ENCODE assay signal across 1 cellular context in genomic region chr21:15455819-15456462, GRCh38.
TF ChIP-seq lines count a peak whose summit lies in the region.

No MANE protein-coding gene starts in this region.

TF ChIP-seq in HepG2, 621 proteins besides CTCF, POLR2A, EP300 and RAD21 (continued from another document and continues in another):
- no peak for TF ChIP-seq CERS6 (CRISPR knock-in tag; IDR thresholded peaks at IDR 0.05)
- TF ChIP-seq SCMH1 (CRISPR knock-in tag; IDR thresholded peaks at IDR 0.05; ENCODE audit: borderline replicate concordance) = no peak
- TF ChIP-seq, protein P1, sequence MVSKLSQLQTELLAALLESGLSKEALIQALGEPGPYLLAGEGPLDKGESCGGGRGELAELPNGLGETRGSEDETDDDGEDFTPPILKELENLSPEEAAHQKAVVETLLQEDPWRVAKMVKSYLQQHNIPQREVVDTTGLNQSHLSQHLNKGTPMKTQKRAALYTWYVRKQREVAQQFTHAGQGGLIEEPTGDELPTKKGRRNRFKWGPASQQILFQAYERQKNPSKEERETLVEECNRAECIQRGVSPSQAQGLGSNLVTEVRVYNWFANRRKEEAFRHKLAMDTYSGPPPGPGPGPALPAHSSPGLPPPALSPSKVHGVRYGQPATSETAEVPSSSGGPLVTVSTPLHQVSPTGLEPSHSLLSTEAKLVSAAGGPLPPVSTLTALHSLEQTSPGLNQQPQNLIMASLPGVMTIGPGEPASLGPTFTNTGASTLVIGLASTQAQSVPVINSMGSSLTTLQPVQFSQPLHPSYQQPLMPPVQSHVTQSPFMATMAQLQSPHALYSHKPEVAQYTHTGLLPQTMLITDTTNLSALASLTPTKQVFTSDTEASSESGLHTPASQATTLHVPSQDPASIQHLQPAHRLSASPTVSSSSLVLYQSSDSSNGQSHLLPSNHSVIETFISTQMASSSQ (IDR thresholded peaks at IDR 0.05; ENCODE audit: low read depth) = no peak
- TF ChIP-seq, protein P1 (CRISPR knock-in tag; IDR thresholded peaks at IDR 0.05; ENCODE audit: borderline replicate concordance) = peak; percentile 52; the same call in 1 of the 2 replicates
- peak; percentile 86 for TF ChIP-seq ZMYM3 (CRISPR knock-in tag; IDR thresholded peaks at IDR 0.05)
- peak; percentile 63 for TF ChIP-seq CEBPG (CRISPR knock-in tag; IDR thresholded peaks at IDR 0.05)
- 0 out of 2 replicates have a peak, but pooled peaks have one; percentile 10 for TF ChIP-seq ZNF317 (CRISPR knock-in tag; IDR thresholded peaks at IDR 0.05)
- TF ChIP-seq CCDC6 (CRISPR knock-in tag; IDR thresholded peaks at IDR 0.05) = no peak
- TF ChIP-seq ZSCAN29 (CRISPR knock-in tag; conservative IDR thresholded peaks at IDR 0.05) = no peak
- peak; percentile 75; the same call in 1 of the 2 replicates for TF ChIP-seq TP53 (CRISPR knock-in tag; conservative IDR thresholded peaks at IDR 0.05)
- TF ChIP-seq GPN1 (CRISPR knock-in tag; IDR thresholded peaks at IDR 0.05; ENCODE audit: borderline replicate concordance) = no peak
- TF ChIP-seq CREB1 (IDR thresholded peaks at IDR 0.05) = peak; percentile 70; the same call in 1 of the 2 replicates
- peak; percentile 35; the same call in 1 of the 2 replicates for TF ChIP-seq CREB1 (CRISPR knock-in tag; IDR thresholded peaks at IDR 0.05)
- TF ChIP-seq STAG1 (CRISPR knock-in tag; IDR thresholded peaks at IDR 0.05) = peak; percentile 33
- TF ChIP-seq, protein P2, sequence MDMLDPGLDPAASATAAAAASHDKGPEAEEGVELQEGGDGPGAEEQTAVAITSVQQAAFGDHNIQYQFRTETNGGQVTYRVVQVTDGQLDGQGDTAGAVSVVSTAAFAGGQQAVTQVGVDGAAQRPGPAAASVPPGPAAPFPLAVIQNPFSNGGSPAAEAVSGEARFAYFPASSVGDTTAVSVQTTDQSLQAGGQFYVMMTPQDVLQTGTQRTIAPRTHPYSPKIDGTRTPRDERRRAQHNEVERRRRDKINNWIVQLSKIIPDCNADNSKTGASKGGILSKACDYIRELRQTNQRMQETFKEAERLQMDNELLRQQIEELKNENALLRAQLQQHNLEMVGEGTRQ (IDR thresholded peaks at IDR 0.05; ENCODE audit: low read depth, low read length) = no peak
- TF ChIP-seq, protein P2 (CRISPR knock-in tag; IDR thresholded peaks at IDR 0.05; ENCODE audit: borderline replicate concordance) = no peak
- no peak for TF ChIP-seq ZNF547 (CRISPR knock-in tag; IDR thresholded peaks at IDR 0.05)
- no peak for TF ChIP-seq ZNF720 (CRISPR knock-in tag; IDR thresholded peaks at IDR 0.05)
- TF ChIP-seq SRSF4 (IDR thresholded peaks at IDR 0.05; ENCODE audit: low read depth, low read length, poor library complexity, severe bottlenecking) = no peak
- TF ChIP-seq, protein P3, sequence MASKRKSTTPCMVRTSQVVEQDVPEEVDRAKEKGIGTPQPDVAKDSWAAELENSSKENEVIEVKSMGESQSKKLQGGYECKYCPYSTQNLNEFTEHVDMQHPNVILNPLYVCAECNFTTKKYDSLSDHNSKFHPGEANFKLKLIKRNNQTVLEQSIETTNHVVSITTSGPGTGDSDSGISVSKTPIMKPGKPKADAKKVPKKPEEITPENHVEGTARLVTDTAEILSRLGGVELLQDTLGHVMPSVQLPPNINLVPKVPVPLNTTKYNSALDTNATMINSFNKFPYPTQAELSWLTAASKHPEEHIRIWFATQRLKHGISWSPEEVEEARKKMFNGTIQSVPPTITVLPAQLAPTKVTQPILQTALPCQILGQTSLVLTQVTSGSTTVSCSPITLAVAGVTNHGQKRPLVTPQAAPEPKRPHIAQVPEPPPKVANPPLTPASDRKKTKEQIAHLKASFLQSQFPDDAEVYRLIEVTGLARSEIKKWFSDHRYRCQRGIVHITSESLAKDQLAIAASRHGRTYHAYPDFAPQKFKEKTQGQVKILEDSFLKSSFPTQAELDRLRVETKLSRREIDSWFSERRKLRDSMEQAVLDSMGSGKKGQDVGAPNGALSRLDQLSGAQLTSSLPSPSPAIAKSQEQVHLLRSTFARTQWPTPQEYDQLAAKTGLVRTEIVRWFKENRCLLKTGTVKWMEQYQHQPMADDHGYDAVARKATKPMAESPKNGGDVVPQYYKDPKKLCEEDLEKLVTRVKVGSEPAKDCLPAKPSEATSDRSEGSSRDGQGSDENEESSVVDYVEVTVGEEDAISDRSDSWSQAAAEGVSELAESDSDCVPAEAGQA (IDR thresholded peaks at IDR 0.05; ENCODE audit: low read depth) = no peak; the same call in 1 of the 2 replicates
- TF ChIP-seq, protein P3 (CRISPR knock-in tag; IDR thresholded peaks at IDR 0.05; ENCODE audit: borderline replicate concordance) = no peak
- TF ChIP-seq ZNF770 (CRISPR knock-in tag; IDR thresholded peaks at IDR 0.05) = peak; percentile 22; the same call in 1 of the 2 replicates
- TF ChIP-seq MTA1 (CRISPR knock-in tag; IDR thresholded peaks at IDR 0.05; ENCODE audit: borderline replicate concordance) = peak; percentile 63; the same call in 1 of the 2 replicates
- no peak for TF ChIP-seq ZFP36 (IDR thresholded peaks at IDR 0.05; ENCODE audit: borderline replicate concordance, low read depth, low read length, partially characterized antibody)
- peak; percentile 66 for TF ChIP-seq TARDBP (CRISPR knock-in tag; IDR thresholded peaks at IDR 0.05)
- TF ChIP-seq SPEN (CRISPR knock-in tag; IDR thresholded peaks at IDR 0.05; ENCODE audit: low read depth) = peak; percentile 92; the same call in 1 of the 2 replicates
- no peak for TF ChIP-seq ZC3H13 (CRISPR knock-in tag; IDR thresholded peaks at IDR 0.05)
- no peak for TF ChIP-seq ZNF432 (CRISPR knock-in tag; IDR thresholded peaks at IDR 0.05; ENCODE audit: borderline replicate concordance)
- TF ChIP-seq SALL2 (CRISPR knock-in tag; IDR thresholded peaks at IDR 0.05) = no peak; the same call in 1 of the 2 replicates
- no peak for TF ChIP-seq GABPA (IDR thresholded peaks at IDR 0.05; ENCODE audit: low read depth, low read length)
- no peak for TF ChIP-seq GABPA (CRISPR knock-in tag; IDR thresholded peaks at IDR 0.05; ENCODE audit: low read depth)
- 0 out of 2 replicates have a peak, but pooled peaks have one; percentile 37 for TF ChIP-seq ZIK1 (CRISPR knock-in tag; IDR thresholded peaks at IDR 0.05; ENCODE audit: borderline replicate concordance, low read depth)
- TF ChIP-seq ZNF704 (CRISPR knock-in tag; IDR thresholded peaks at IDR 0.05; ENCODE audit: borderline replicate concordance) = no peak; the same call in 1 of the 2 replicates
- peak; percentile 98 for TF ChIP-seq ZNF644 (CRISPR knock-in tag; IDR thresholded peaks at IDR 0.05; ENCODE audit: low read depth)
- TF ChIP-seq TAF15 (IDR thresholded peaks at IDR 0.05; ENCODE audit: low read depth, low read length, poor library complexity, severe bottlenecking) = no peak
- no peak for TF ChIP-seq ZFAT (CRISPR knock-in tag; conservative IDR thresholded peaks at IDR 0.05)
- peak; percentile 62 for TF ChIP-seq FOSL2 (CRISPR knock-in tag; IDR thresholded peaks at IDR 0.05)
- no peak for TF ChIP-seq ZBTB7A (CRISPR knock-in tag; IDR thresholded peaks at IDR 0.05)
- no peak for TF ChIP-seq DNMT3B (CRISPR knock-in tag; conservative IDR thresholded peaks at IDR 0.05)
- TF ChIP-seq HNRNPUL1 (IDR thresholded peaks at IDR 0.05; ENCODE audit: low read depth, low read length) = no peak
- no peak for TF ChIP-seq KDM4B (CRISPR knock-in tag; IDR thresholded peaks at IDR 0.05)
- TF ChIP-seq, protein P4, sequence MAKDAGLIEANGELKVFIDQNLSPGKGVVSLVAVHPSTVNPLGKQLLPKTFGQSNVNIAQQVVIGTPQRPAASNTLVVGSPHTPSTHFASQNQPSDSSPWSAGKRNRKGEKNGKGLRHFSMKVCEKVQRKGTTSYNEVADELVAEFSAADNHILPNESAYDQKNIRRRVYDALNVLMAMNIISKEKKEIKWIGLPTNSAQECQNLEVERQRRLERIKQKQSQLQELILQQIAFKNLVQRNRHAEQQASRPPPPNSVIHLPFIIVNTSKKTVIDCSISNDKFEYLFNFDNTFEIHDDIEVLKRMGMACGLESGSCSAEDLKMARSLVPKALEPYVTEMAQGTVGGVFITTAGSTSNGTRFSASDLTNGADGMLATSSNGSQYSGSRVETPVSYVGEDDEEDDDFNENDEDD (CRISPR knock-in tag; IDR thresholded peaks at IDR 0.05; ENCODE audit: borderline replicate concordance) = no peak
- no peak for TF ChIP-seq NCOA5 (CRISPR knock-in tag; IDR thresholded peaks at IDR 0.05)
- TF ChIP-seq TOPORS (CRISPR knock-in tag; IDR thresholded peaks at IDR 0.05) = 0 out of 2 replicates have a peak, but pooled peaks have one; percentile 26
- TF ChIP-seq ZSCAN20 (CRISPR knock-in tag; IDR thresholded peaks at IDR 0.05; ENCODE audit: borderline replicate concordance) = no peak
- TF ChIP-seq GLI4 (CRISPR knock-in tag; IDR thresholded peaks at IDR 0.05; ENCODE audit: borderline replicate concordance) = no peak
- TF ChIP-seq ZNF737 (CRISPR knock-in tag; IDR thresholded peaks at IDR 0.05; ENCODE audit: borderline replicate concordance) = no peak
- 0 out of 2 replicates have a peak, but pooled peaks have one; percentile 38 for TF ChIP-seq ELF4 (CRISPR knock-in tag; IDR thresholded peaks at IDR 0.05; ENCODE audit: borderline replicate concordance)
- no peak for TF ChIP-seq ZNF143 (CRISPR knock-in tag; IDR thresholded peaks at IDR 0.05)
- no peak for TF ChIP-seq ZNF496 (CRISPR knock-in tag; IDR thresholded peaks at IDR 0.05; ENCODE audit: insufficient replicate concordance)
